In genomic region chr4:116478343-116478742, GRCh38 we compare ENCODE assay signal across 1 cellular context.
TF ChIP-seq lines count a peak whose summit lies in the region.

No MANE protein-coding gene starts in this region.

TF ChIP-seq in HepG2, 621 proteins besides CTCF, POLR2A, EP300 and RAD21 (continued from another document):
- TF ChIP-seq ZNF800 (CRISPR knock-in tag; IDR thresholded peaks at IDR 0.05) (no peak), SP140L (CRISPR knock-in tag; IDR thresholded peaks at IDR 0.05; ENCODE audit: borderline replicate concordance) (no peak), CREB3 (CRISPR knock-in tag; IDR thresholded peaks at IDR 0.05) (no peak), TCF7 (IDR thresholded peaks at IDR 0.05; ENCODE audit: low read depth) (no peak), IKZF4 (CRISPR knock-in tag; IDR thresholded peaks at IDR 0.05; ENCODE audit: borderline replicate concordance, low read depth, not compliant biosample characterization) (no peak), KDM2A (CRISPR knock-in tag; IDR thresholded peaks at IDR 0.05; ENCODE audit: borderline replicate concordance, low read depth) (no peak), GABPB1 (CRISPR knock-in tag; IDR thresholded peaks at IDR 0.05) (no peak), GMEB1 (CRISPR knock-in tag; IDR thresholded peaks at IDR 0.05; ENCODE audit: borderline replicate concordance) (no peak), ZNF605 (CRISPR knock-in tag; IDR thresholded peaks at IDR 0.05) (no peak), NONO (IDR thresholded peaks at IDR 0.05) (no peak), NONO (CRISPR knock-in tag; conservative IDR thresholded peaks at IDR 0.05) (no peak), ZBTB4 (CRISPR knock-in tag; IDR thresholded peaks at IDR 0.05; ENCODE audit: borderline replicate concordance) (no peak), HIVEP1 (CRISPR knock-in tag; IDR thresholded peaks at IDR 0.05) (no peak), ARID4A (CRISPR knock-in tag; IDR thresholded peaks at IDR 0.05; ENCODE audit: borderline replicate concordance) (no peak), KMT2A (CRISPR knock-in tag; IDR thresholded peaks at IDR 0.05) (no peak), PRDM10 (CRISPR knock-in tag; IDR thresholded peaks at IDR 0.05; ENCODE audit: low read depth) (no peak), BORCS8-MEF2B (CRISPR knock-in tag; IDR thresholded peaks at IDR 0.05) (no peak)
